Comparison of ENCODE assay signal across 13 cellular contexts in the genomic region with DNA sequence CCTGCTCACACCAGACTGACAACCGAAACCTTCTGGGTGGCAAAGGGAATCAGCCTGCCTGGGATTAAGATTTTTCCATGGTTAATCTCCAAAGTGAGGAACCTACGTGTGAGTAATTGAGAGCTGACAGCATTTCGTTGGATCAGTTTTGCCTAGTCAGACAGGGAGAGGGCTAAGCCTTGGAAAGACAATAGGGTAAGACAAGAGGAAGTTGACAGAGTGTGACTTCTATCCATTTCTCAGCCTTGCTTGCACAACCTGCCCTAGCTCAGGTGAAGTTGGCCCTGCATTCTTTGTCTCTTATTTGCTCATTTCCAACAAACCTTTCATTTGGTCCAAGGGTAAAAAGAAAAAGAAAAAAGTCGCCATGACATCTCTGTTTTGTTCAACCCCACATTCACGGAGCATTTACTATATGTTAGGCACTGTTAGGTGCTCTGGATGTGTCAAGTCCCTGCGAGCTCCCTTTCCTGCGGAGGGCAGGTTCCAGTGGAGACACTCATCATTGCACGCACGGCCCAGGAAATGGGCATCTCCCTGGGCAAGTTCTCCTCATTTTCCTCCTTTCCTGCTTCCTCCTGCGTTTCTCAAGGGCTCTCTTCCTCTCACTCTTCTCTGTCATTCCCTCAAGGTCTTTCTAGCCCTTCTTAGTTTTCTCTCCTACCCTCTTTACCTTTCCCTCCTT. TPM values are rescaled to one million over a fixed set of nuclear protein-coding genes. Genes with fewer than 3 reads are reported as not detected.
A peak's percentile ranks its signal among the peaks of the same experiment; 100 is the strongest.
DNase-seq lines count a peak whose midpoint lies in the region; ATAC-seq and TF ChIP-seq lines count a peak whose summit lies in the region.
"Had no signal": no experiment of that assay in that cellular context is flagged by ENCODE, and none has a peak within 500 bp of the region (broad histone marks: within the 10 kb centered on the region; RNA-seq: fewer than 3 reads in every experiment).

No MANE protein-coding gene starts in this region.

- ATAC-seq in HG02610 (IDR thresholded peaks at IDR 0.05; ENCODE audit: unreplicated experiment) (no peak), GM18519 (IDR thresholded peaks at IDR 0.05; ENCODE audit: low FRiP score, unreplicated experiment) (no peak)
- ATAC-seq: GM12878 had no signal

- POLR2A ChIA-PET in activated CD4-positive, alpha-beta memory T cell treated with anti-CD3 and anti-CD28 coated beads, Interleukin-2, amount 10 ng/mL, durations not matched to agents 7 days and 5 days (lab: Charles Lee): no interaction called here

- H3K9me3 Mint-ChIP-seq in activated naive CD4-positive, alpha-beta T cell treated with anti-CD3 and anti-CD28 coated beads, Interleukin-2, amount 50 U/mL, for 24 hours: no peaks in the 10 kb centered on the region
- H3K9me3 Mint-ChIP-seq in nephron progenitor cell: no peaks in the 10 kb centered on the region
- no peaks in the 10 kb centered on the region for H3K9me3 Mint-ChIP-seq in activated CD4-positive, alpha-beta memory T cell treated with anti-CD3 and anti-CD28 coated beads, Interleukin-2, amount 10 ng/mL, durations not matched to agents 7 days and 5 days

- TF ChIP-seq CTCF in nephron progenitor cell (IDR thresholded peaks at IDR 0.05): no peak
- no peak for TF ChIP-seq CTCF in uterus (IDR thresholded peaks at IDR 0.05)

- CTCF ChIA-PET in activated CD4-positive, alpha-beta memory T cell treated with anti-CD3 and anti-CD28 coated beads, Interleukin-2, amount 10 ng/mL, durations not matched to agents 7 days and 5 days (lab: Charles Lee): no interaction called here

- H3K4me1 Mint-ChIP-seq in activated naive CD4-positive, alpha-beta T cell treated with anti-CD3 and anti-CD28 coated beads, Interleukin-2, amount 50 U/mL, for 24 hours: no peaks in the 10 kb centered on the region
- H3K4me1 Mint-ChIP-seq in nephron progenitor cell: peaks cover 99% of the 10 kb centered on the region
- H3K4me1 Mint-ChIP-seq in activated CD4-positive, alpha-beta memory T cell treated with anti-CD3 and anti-CD28 coated beads, Interleukin-2, amount 10 ng/mL, durations not matched to agents 7 days and 5 days: no peaks in the 10 kb centered on the region

- no peaks in the 10 kb centered on the region for H3K36me3 Mint-ChIP-seq in activated naive CD4-positive, alpha-beta T cell treated with anti-CD3 and anti-CD28 coated beads, Interleukin-2, amount 50 U/mL, for 24 hours
- no peaks in the 10 kb centered on the region for H3K36me3 Mint-ChIP-seq in nephron progenitor cell (ENCODE audit: low read depth)
- no peaks in the 10 kb centered on the region for H3K36me3 Mint-ChIP-seq in activated CD4-positive, alpha-beta memory T cell treated with anti-CD3 and anti-CD28 coated beads, Interleukin-2, amount 10 ng/mL, durations not matched to agents 7 days and 5 days (ENCODE audit: low read depth)

- no peak for TF ChIP-seq POLR2A in uterus (IDR thresholded peaks at IDR 0.05)

- no peak for DNase-seq in activated naive CD4-positive, alpha-beta T cell (lab: John Stamatoyannopoulos, UW)
- DNase-seq in dermis blood vessel endothelial cell: peak; percentile 48
- DNase-seq in nephron progenitor cell: no peak
- DNase-seq in uterus: no peak
- DNase-seq in activated CD4-positive, alpha-beta memory T cell treated with anti-CD3 and anti-CD28 coated beads, Interleukin-2, amount 10 ng/mL, durations not matched to agents 7 days and 5 days: no peak
- DNase-seq: activated CD4-positive, alpha-beta T cell treated with anti-CD3 and anti-CD28 coated beads for 1 hour; cerebellar nuclear complex; NCI-H2227 treated with DMSO at 0.1 percent for 48 hours; small intestine had no signal

- intact Hi-C loops in uterus (cut with DNase I; ENCODE audit: low total_unique reads): no loop called here

- H3K36me3 ChIP-seq in uterus: no peaks in the 10 kb centered on the region

- H3K27me3 Mint-ChIP-seq in activated naive CD4-positive, alpha-beta T cell treated with anti-CD3 and anti-CD28 coated beads, Interleukin-2, amount 50 U/mL, for 24 hours: peaks cover 13% of the 10 kb centered on the region
- no peaks in the 10 kb centered on the region for H3K27me3 Mint-ChIP-seq in nephron progenitor cell (ENCODE audit: low read depth, poor library complexity)
- H3K27me3 Mint-ChIP-seq in activated CD4-positive, alpha-beta memory T cell treated with anti-CD3 and anti-CD28 coated beads, Interleukin-2, amount 10 ng/mL, durations not matched to agents 7 days and 5 days: peaks cover 42% of the 10 kb centered on the region

- H3K4me1 ChIP-seq in uterus: peaks cover 8 to 18% of the 10 kb centered on the region in 2 donors

- no peak overlapping the region for H3K4me3 ChIP-seq in uterus
- H3K4me3 ChIP-seq: GM12878 had no signal

- H3K4me3 Mint-ChIP-seq in activated naive CD4-positive, alpha-beta T cell treated with anti-CD3 and anti-CD28 coated beads, Interleukin-2, amount 50 U/mL, for 24 hours: no peak overlapping the region
- H3K4me3 Mint-ChIP-seq in nephron progenitor cell: no peak overlapping the region
- no peak overlapping the region for H3K4me3 Mint-ChIP-seq in activated CD4-positive, alpha-beta memory T cell treated with anti-CD3 and anti-CD28 coated beads, Interleukin-2, amount 10 ng/mL, durations not matched to agents 7 days and 5 days

- peak overlapping the region; percentile 93 to 99 for H3K27ac ChIP-seq in uterus

- H3K27ac Mint-ChIP-seq in activated naive CD4-positive, alpha-beta T cell treated with anti-CD3 and anti-CD28 coated beads, Interleukin-2, amount 50 U/mL, for 24 hours: peak overlapping the region; percentile 33
- peak overlapping the region; percentile 80 for H3K27ac Mint-ChIP-seq in nephron progenitor cell
- H3K27ac Mint-ChIP-seq in activated CD4-positive, alpha-beta memory T cell treated with anti-CD3 and anti-CD28 coated beads, Interleukin-2, amount 10 ng/mL, durations not matched to agents 7 days and 5 days: no peak overlapping the region

- H3K27me3 ChIP-seq in uterus: no peaks in the 10 kb centered on the region

- no peaks in the 10 kb centered on the region for H3K9me3 ChIP-seq in uterus

RNA-seq across cellular contexts. Expression of a gene that starts 23.3 kb away (rescaled TPM):
- total RNA-seq in dermis blood vessel endothelial cell (28.2 and 35.4 TPM in 2 replicates), uterus (100 to 1,000 TPM in 1 of 4 donors, 10 to 100 TPM in 3; 34.1 to 102 (median 57.4) TPM)
- not detected for total RNA-seq in activated CD4-positive, alpha-beta memory T cell treated with anti-CD3 and anti-CD28 coated beads, Interleukin-2, amount 10 ng/mL, durations not matched to agents 7 days and 5 days

Comparison
In these comparisons a context has a peak if more than half of its experiments do, and no peak if none do; other contexts are left out.
1. RNA of a gene that starts 23.3 kb away (total RNA-seq): 34.1 to 102 TPM in uterus and 28.2 to 35.4 TPM in dermis blood vessel endothelial cell; not detected in activated CD4-positive, alpha-beta memory T cell treated with anti-CD3 and anti-CD28 coated beads, Interleukin-2, amount 10 ng/mL, durations not matched to agents 7 days and 5 days; every median in the first group is over 10 times any median in the second.